Comparison of ENCODE assay signal across 19 cellular contexts in the genomic region with DNA sequence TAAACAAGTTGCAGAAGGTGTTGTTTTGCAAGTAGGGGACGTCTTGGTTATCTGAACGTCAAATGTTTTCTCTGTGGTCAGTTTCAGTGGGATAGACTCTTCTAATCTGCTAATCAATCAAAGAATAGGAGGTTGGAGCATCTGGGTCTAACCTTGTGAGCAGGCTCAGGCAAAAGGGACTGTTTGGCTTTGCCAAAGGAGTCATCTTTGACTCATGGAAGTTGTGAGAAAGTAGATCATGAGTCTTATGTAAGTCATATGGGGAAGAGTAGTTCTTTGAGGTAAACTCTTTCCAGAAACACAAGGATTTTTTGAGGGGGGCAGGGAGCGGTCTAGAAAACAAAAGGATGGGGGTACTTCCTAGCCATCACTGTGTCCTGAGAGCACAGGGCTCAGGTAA.
"Had no signal": no experiment of that assay in that cellular context is flagged by ENCODE, and none has a peak within 500 bp of the region (broad histone marks: within the 10 kb centered on the region; RNA-seq: fewer than 3 reads in every experiment).

No MANE protein-coding gene starts in this region.

- H3K4me1 ChIP-seq: adrenal gland, parathyroid adenoma, sigmoid colon, spleen, transverse colon had no signal

- FAIRE-seq: colon had no signal

- H3K27me3 Mint-ChIP-seq: stimulated activated memory B cell treated with anti-CD40 and anti-IgM and Interleukin-4, amounts not matched to agents 10 μg/mL and 1 μg/mL and 100 μg/mL, for 72 hours had no signal

- H3K9me3 ChIP-seq: adrenal gland, neutrophil, sigmoid colon, spleen, transverse colon had no signal

- H3K27ac Mint-ChIP-seq: natural killer cell, WTC11 had no signal

- H3K4me3 Mint-ChIP-seq: natural killer cell; stimulated activated memory B cell treated with anti-CD40 and anti-IgM and Interleukin-4, amounts not matched to agents 10 μg/mL and 1 μg/mL and 100 μg/mL, for 72 hours; WTC11 had no signal

- H3K4me1 Mint-ChIP-seq: natural killer cell had no signal

- H3K27ac ChIP-seq: adrenal gland, neutrophil, parathyroid adenoma, sigmoid colon, spleen, transverse colon had no signal

- H3K36me3 ChIP-seq: adrenal gland, neutrophil, sigmoid colon, spleen, transverse colon had no signal

- ATAC-seq: esophagus mucosa; left ventricle myocardium superior; natural killer cell; stimulated activated memory B cell treated with anti-CD40 and anti-IgM and Interleukin-4, amounts not matched to agents 10 μg/mL and 1 μg/mL and 100 μg/mL, for 72 hours; WTC11 had no signal

- H3K4me3 ChIP-seq: adrenal gland, sigmoid colon, spleen, transverse colon had no signal

- DNase-seq: activated CD4-positive, alpha-beta T cell treated with anti-CD3 and anti-CD28 coated beads, Interleukin-2, amount 50 U/mL, for 1 hour; activated CD8-positive, alpha-beta memory T cell treated with anti-CD3 and anti-CD28 coated beads for 24 hours; activated naive CD4-positive, alpha-beta T cell treated with Interleukin-2 at 50 U/mL for 16 hours; adrenal gland; glutamatergic neuron; hypothalamus; left ventricle myocardium superior; mesendoderm; natural killer cell; sigmoid colon; spleen; substantia nigra; transverse colon had no signal

- H3K9me3 Mint-ChIP-seq: stimulated activated memory B cell treated with anti-CD40 and anti-IgM and Interleukin-4, amounts not matched to agents 10 μg/mL and 1 μg/mL and 100 μg/mL, for 72 hours had no signal
